ENCODE assay signal across 7 cellular contexts in the genomic region with DNA sequence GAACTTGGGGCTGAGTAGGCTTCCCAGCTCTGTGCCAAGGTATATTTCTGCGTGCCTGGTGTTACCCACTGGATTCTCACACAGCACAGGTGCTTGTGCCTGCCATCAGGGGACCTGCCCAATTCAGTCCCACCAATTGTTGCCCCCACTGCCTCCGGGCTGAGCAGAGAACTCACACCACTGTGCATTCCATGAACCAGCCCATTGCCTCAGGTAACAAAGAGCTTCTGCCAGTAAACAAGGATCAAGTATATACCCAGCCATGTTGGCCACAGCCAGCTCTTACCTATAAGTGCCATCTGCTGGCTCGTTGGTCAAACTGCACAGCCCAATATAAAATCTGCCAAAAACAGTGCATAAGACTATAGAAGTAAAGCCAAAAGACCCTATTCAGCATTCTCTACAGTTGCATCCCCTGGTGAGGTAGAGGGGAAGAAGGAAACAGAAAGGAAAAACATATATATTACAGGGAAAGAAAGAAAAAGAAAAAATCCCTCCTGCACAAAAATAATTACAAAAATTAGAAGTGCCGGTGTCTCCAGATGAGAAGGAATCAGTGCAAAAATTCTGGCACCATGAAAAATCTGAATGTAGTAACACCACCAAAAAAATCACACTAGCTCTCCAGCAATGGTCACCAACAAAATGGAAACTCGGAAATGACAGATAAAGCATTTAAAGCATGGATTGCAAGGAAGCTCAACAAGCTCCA.
DNase-seq lines count a peak whose midpoint lies in the region; ATAC-seq and TF ChIP-seq lines count a peak whose summit lies in the region.

No MANE protein-coding gene starts in this region.

- no peak overlapping the region for H2AFZ ChIP-seq in Karpas-422 (ENCODE audit: low read length)

- TF ChIP-seq CTCF in GM13976 (IDR thresholded peaks at IDR 0.05; ENCODE audit: borderline replicate concordance, control extremely low read depth, extremely low read depth, insufficient read depth, missing control alignments) (peak; percentile 15), adrenal gland (IDR thresholded peaks at IDR 0.05) (peak; percentile 28 to 55 (median 54))

- no peaks in the 10 kb centered on the region for H3K79me2 ChIP-seq in Karpas-422 (ENCODE audit: low read length)

- no peaks in the 10 kb centered on the region for H3K27me3 ChIP-seq in Karpas-422 (ENCODE audit: low read length)
- no peaks in the 10 kb centered on the region for H3K27me3 ChIP-seq in adrenal gland

- intact Hi-C loops in adrenal gland (cut with DNase I) (no loop called here), left colon (cut with DNase I, micrococcal nuclease) (no loop called here)

- no peak overlapping the region for H3K27ac ChIP-seq in Karpas-422 (ENCODE audit: low read length)
- no peak overlapping the region for H3K27ac ChIP-seq in adrenal gland

- 35 to 71% (median 61%) methylated on average over 3 to 5 of the region's 5 CpGs for WGBS in adrenal gland, 4 donors

- no peaks in the 10 kb centered on the region for H4K20me1 ChIP-seq in Karpas-422 (ENCODE audit: insufficient read depth, low read depth, low read length)

- TF ChIP-seq POLR2A in adrenal gland (IDR thresholded peaks at IDR 0.05) = no peak

- H3K4me2 ChIP-seq in Karpas-422 (ENCODE audit: low read depth, low read length, poor library complexity, severe bottlenecking) = no peak overlapping the region

- no peaks in the 10 kb centered on the region for H3K9me2 ChIP-seq in Karpas-422 (replicated peaks; ENCODE audit: insufficient read depth, low read length)

- no peaks in the 10 kb centered on the region for H3K9me3 ChIP-seq in Karpas-422 (ENCODE audit: low read length)
- no peaks in the 10 kb centered on the region for H3K9me3 ChIP-seq in adrenal gland (replicated peaks in 1 of 3)

- H3K36me3 ChIP-seq in Karpas-422 (ENCODE audit: insufficient read depth, low read length) (no peaks in the 10 kb centered on the region), adrenal gland (replicated peaks in 1 of 2) (no peaks in the 10 kb centered on the region)

- in situ Hi-C loops in GM13976 (cut with MboI; ENCODE audit: low sequenced_read_pairs, unreplicated experiment) = loop anchor here (25.0 kb wide), 1 partner anchor 1394 kb away; no protein-coding TSS in a partner anchor

- H3K4me1 ChIP-seq in Karpas-422 (ENCODE audit: low read length) (no peaks in the 10 kb centered on the region), adrenal gland (replicated peaks in 1 of 2) (no peaks in the 10 kb centered on the region)

- DNase-seq in GM13976 (ENCODE audit: low spot score) = no peak
- peak; percentile 77 for DNase-seq in Karpas-422
- DNase-seq in adrenal gland = peak in 4 of 7 donors; percentile 15 to 65 (median 40)
- DNase-seq in left colon = peak in 1 of 2 donors; percentile 10
- no peak for DNase-seq in inferior parietal cortex (ENCODE audit: extremely low spot score)
- no peak for DNase-seq in GOT3 (lab: John Stamatoyannopoulos, UW)

- no peak overlapping the region for H3K9ac ChIP-seq in Karpas-422 (ENCODE audit: low read length)

- ATAC-seq in GM21717 (IDR thresholded peaks at IDR 0.05; ENCODE audit: unreplicated experiment) (peak; percentile 89), left colon (peak; percentile 67)

- H3K4me3 ChIP-seq in Karpas-422 (ENCODE audit: low read length) (no peak overlapping the region), adrenal gland (no peak overlapping the region)

Comparison
In these comparisons a context has a peak if more than half of its experiments do, and no peak if none do; other contexts are left out.
1. DNase-seq: peak in Karpas-422 (single experiment) and adrenal gland (4 of 7); none in GM13976 (single experiment), inferior parietal cortex (single experiment) and GOT3 (single experiment).